Comparison of ENCODE assay signal across 8 cellular contexts in the genomic region with DNA sequence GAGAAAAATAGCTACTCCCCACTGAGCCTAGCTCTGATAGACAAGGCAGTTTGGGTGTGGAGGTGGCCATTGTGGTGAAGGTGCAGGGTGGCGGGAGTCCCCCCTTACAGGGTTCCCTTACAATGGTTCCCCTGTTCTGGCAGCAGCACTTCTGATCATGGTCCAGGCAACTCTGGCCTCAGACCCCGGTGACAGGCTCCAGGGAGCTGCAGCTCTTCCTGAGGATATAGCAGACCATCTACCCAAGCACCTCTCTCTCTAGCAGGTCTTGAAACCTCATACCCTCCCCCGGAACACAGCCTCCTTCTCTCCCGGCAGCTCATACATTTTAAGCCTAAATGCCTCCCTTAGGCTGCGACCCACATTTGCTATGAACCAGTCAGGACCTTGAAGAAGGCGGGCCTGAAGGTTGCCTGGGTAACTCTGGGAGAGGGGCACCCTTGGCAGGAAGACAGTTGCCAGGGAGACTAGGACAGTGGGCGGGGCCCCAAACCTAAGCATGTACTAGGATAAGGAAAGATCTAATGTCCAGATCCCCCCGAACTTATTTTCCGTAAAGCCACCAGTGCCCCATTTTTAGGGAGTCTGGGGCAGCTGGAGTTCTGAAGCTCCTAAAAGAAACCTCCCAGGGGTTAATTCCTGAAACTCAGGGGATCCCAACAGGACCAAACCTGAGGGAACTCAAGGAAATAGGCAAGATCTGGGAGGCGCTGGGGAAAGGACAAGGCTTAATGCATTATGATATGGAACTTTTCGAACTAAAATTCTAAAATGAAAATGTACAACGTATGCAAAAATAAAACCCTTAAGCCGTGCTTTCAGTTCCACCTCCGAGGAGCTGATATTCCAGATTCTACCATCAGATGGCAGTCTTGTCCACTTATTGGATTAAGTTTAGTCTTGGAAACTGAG. TPM values are rescaled to one million over a fixed set of nuclear protein-coding genes. Genes with fewer than 3 reads are reported as not detected.
DNase-seq lines count a peak whose midpoint lies in the region; TF ChIP-seq lines count a peak whose summit lies in the region.

No MANE protein-coding gene starts in this region.

- H3K27me3 ChIP-seq in GM23248 (replicated peaks; ENCODE audit: insufficient read depth): no peaks in the 10 kb centered on the region
- no peaks in the 10 kb centered on the region for H3K27me3 ChIP-seq in suprapubic skin

- H4K20me1 ChIP-seq in GM23248 (ENCODE audit: insufficient read depth): no peaks in the 10 kb centered on the region

- H3K36me3 Mint-ChIP-seq in neural crest cell (ENCODE audit: low read depth): no peaks in the 10 kb centered on the region

- H3K36me3 ChIP-seq in GM23248 (ENCODE audit: low read depth) (no peaks in the 10 kb centered on the region), suprapubic skin (no peaks in the 10 kb centered on the region)

- WGBS in GM23248 (ENCODE audit: low coverage in 1 of 2, low lambda C conversion rate in 2 of 2, missing lambda C conversion rate in 2 of 2), 2 experiments: 1% methylated on average over 14 of the region's 14 CpGs
- WGBS in suprapubic skin: 3% methylated on average over 10 of the region's 14 CpGs

- peak; percentile 96 for TF ChIP-seq CTCF in neural crest cell (conservative IDR thresholded peaks at IDR 0.05)
- TF ChIP-seq CTCF in suprapubic skin (IDR thresholded peaks at IDR 0.05): peak; percentile 80 to 94

- H3K27me3 Mint-ChIP-seq in neural crest cell (ENCODE audit: low read depth): no peaks in the 10 kb centered on the region

- peak overlapping the region; percentile 98 for H3K4me3 ChIP-seq in GM23248
- peak overlapping the region; percentile 63 for H3K4me3 ChIP-seq in suprapubic skin

- H3F3A ChIP-seq in GM23248 (ENCODE audit: insufficient read depth): peaks cover 3% of the 10 kb centered on the region; the same call in 1 of the 2 replicates

- in situ Hi-C loops in GM23248 (cut with MboI): no loop called here

- H3K27ac Mint-ChIP-seq in neural crest cell (ENCODE audit: unreplicated experiment): peak overlapping the region; percentile 87

- H3K4me3 Mint-ChIP-seq in neural crest cell: peak overlapping the region; percentile 88

- peak; percentile 89 for DNase-seq in EL
- peak; percentile 78 for DNase-seq in GM23248
- peak; percentile 88 to 94 for DNase-seq in Kasumi-1 (lab: John Stamatoyannopoulos, UW)
- DNase-seq in RPMI8226: peak; percentile 91
- peak; percentile 52 for DNase-seq in activated T-helper 9 cell treated with anti-CD3 and anti-CD28 coated beads, Interleukin-2, amount 50 U/mL, for 16 hours (ENCODE audit: low read depth)
- peak; percentile 86 for DNase-seq in foreskin melanocyte
- DNase-seq in neural crest cell (ENCODE audit: low read depth, low spot score): peak; percentile 92
- peak; percentile 88 to 92 for DNase-seq in suprapubic skin (ENCODE audit: low spot score in 2 of 2)

- TF ChIP-seq POLR2A in suprapubic skin (IDR thresholded peaks at IDR 0.05): no peak

- H3K4me1 ChIP-seq in GM23248 (ENCODE audit: insufficient read depth) (peaks cover 11% of the 10 kb centered on the region; the same call in 1 of the 2 replicates), suprapubic skin (peaks cover 25% of the 10 kb centered on the region)

- H3K4me2 ChIP-seq in GM23248 (ENCODE audit: unreplicated experiment): peak overlapping the region; percentile 100

- H2AFZ ChIP-seq in GM23248: peak overlapping the region; percentile 100

- H3K4me1 Mint-ChIP-seq in neural crest cell: peaks cover 43% of the 10 kb centered on the region

- H3K27ac ChIP-seq in GM23248: peak overlapping the region; percentile 56
- H3K27ac ChIP-seq in suprapubic skin: peak overlapping the region; percentile 74

- H3K9me3 Mint-ChIP-seq in neural crest cell: no peaks in the 10 kb centered on the region

- H3K9ac ChIP-seq in GM23248: peak overlapping the region; percentile 83

- TF ChIP-seq EP300 in suprapubic skin (IDR thresholded peaks at IDR 0.05): no peak

- no peaks in the 10 kb centered on the region for H3K79me2 ChIP-seq in GM23248 (ENCODE audit: insufficient read depth)

- H3K9me2 ChIP-seq in GM23248 (ENCODE audit: insufficient read depth): no peaks in the 10 kb centered on the region

- H3K9me3 ChIP-seq in GM23248 (ENCODE audit: low read depth) (no peaks in the 10 kb centered on the region), suprapubic skin (no peaks in the 10 kb centered on the region)

RNA-seq across cellular contexts. Expression of a gene that starts 4.6 kb away (rescaled TPM):
- total RNA-seq in GM23248 (2014; rRNA removed; shearing (Covaris generic)): 2.1 and 9.9 TPM in 2 replicates
- 0.56 and 0.67 TPM in 2 replicates for polyA plus RNA-seq in GM23248 (2016; fragmentation: Nextera tagmentation; extraction: Ambion mirVana)
- total RNA-seq in neural crest cell: 66.6 and 67.0 TPM in 2 replicates
- total RNA-seq in suprapubic skin: 1 to 10 TPM in 3 of 4 donors, under 1 TPM in 1; 0.68 to 3.8 (median 2.0) TPM

RNA-seq across cellular contexts. Expression of a gene that starts 9.6 kb away (rescaled TPM):
- total RNA-seq in GM23248 (2014; rRNA removed; shearing (Covaris generic)): 1,521 and 1,535 TPM in 2 replicates
- polyA plus RNA-seq in GM23248 (2016; fragmentation: Nextera tagmentation; extraction: Ambion mirVana): 3,562 and 3,671 TPM in 2 replicates
- 535 and 560 TPM in 2 replicates for total RNA-seq in neural crest cell
- total RNA-seq in suprapubic skin: 100 to 1,000 TPM; 176 to 303 (median 193) TPM

RNA-seq across cellular contexts. Expression of a gene that starts 18.2 kb away (rescaled TPM):
- total RNA-seq in GM23248 (2014; rRNA removed; shearing (Covaris generic)): 15.4 and 27.2 TPM in 2 replicates
- polyA plus RNA-seq in GM23248 (2016; fragmentation: Nextera tagmentation; extraction: Ambion mirVana): 15.6 and 17.6 TPM in 2 replicates
- total RNA-seq in neural crest cell (10.4 and 14.2 TPM in 2 replicates), suprapubic skin (10 to 100 TPM in 2 of 4 donors, 1 to 10 TPM in 2; 5.7 to 15.3 (median 9.5) TPM)

RNA-seq across cellular contexts. Expression of a gene that starts 22.5 kb away (rescaled TPM):
- total RNA-seq in GM23248 (2014; rRNA removed; shearing (Covaris generic)): 47.6 and 110 TPM in 2 replicates
- 193 and 197 TPM in 2 replicates for polyA plus RNA-seq in GM23248 (2016; fragmentation: Nextera tagmentation; extraction: Ambion mirVana)
- total RNA-seq in neural crest cell (105 and 111 TPM in 2 replicates), suprapubic skin (100 to 1,000 TPM in 3 of 4 donors, 10 to 100 TPM in 1; 92.7 to 166 (median 139) TPM)

RNA-seq across cellular contexts. Expression of a gene that starts 30.7 kb away (rescaled TPM):
- total RNA-seq in GM23248 (2014; rRNA removed; shearing (Covaris generic)): 6.6 and 7.2 TPM in 2 replicates
- polyA plus RNA-seq in GM23248 (2016; fragmentation: Nextera tagmentation; extraction: Ambion mirVana): 2.0 and 2.1 TPM in 2 replicates
- total RNA-seq in neural crest cell (57.9 and 63.7 TPM in 2 replicates), suprapubic skin (10 to 100 TPM in 3 of 4 donors, 1 to 10 TPM in 1; 9.5 to 20.6 (median 15.8) TPM)

Comparison
In these comparisons a context has a peak if more than half of its experiments do, and no peak if none do; other contexts are left out.
1. Peak in every context shown above with its lines: DNase-seq, H3K4me3 ChIP-seq and H3K27ac ChIP-seq.